ENCODE assay signal across 8 cellular contexts in the genomic region with DNA sequence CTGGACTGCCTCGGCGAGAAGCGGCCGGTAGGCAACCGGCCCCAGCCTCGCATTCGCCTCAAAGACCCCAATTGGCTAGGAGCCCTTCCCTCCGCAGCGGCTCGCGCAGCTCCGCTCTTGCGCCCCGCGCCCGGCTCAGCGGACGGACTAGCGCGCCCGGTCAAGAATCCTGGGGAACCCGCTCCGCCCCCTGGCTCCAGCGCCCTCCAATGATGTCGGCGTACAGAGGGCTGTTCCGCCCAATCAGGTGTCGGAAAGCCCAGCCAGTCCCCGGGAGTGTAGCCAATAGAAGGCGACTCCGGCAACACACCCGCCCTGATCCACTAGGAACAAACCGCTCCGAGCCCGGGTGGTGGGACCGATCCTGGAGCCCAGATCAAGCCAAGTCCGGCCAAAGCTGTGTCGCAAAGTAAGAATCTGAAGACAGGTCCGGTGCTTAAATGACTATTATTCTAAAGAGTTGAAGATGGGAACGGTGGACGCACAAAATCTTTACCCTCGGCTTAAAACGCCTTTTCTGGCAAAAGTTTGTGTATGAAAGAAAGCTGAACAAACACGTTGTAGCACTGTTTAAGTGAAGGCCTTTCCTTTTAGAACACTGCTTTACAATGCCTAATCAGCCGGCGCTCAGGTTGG.
DNase-seq lines count a peak whose midpoint lies in the region; ATAC-seq and TF ChIP-seq lines count a peak whose summit lies in the region.

No MANE protein-coding gene starts in this region.

- peaks cover 15% of the 10 kb centered on the region for H3K36me3 ChIP-seq in RWPE2 (ENCODE audit: low read depth)
- peaks cover 0 to 5% (median 0%) of the 10 kb centered on the region in 6 donors for H3K36me3 ChIP-seq in spleen

- intact Hi-C loops in dorsolateral prefrontal cortex (cut with DNase I) (no loop called here), spleen (cut with DNase I; ENCODE audit: low total_unique reads) (no loop called here)

- H3K9me3 ChIP-seq in RWPE2 (ENCODE audit: severe bottlenecking), result no peaks in the 10 kb centered on the region
- H3K9me3 ChIP-seq in spleen, result no peaks in the 10 kb centered on the region

- H3K4me3 ChIP-seq in RWPE2 (ENCODE audit: severe bottlenecking) (peak overlapping the region; percentile 80), dorsolateral prefrontal cortex (peak overlapping the region; percentile 53 to 98 (median 89)), spleen (peak overlapping the region; percentile 51 to 85 (median 70))

- H3K27ac ChIP-seq in RWPE2 (ENCODE audit: poor library complexity, severe bottlenecking) (peak overlapping the region; percentile 37), dorsolateral prefrontal cortex (peak overlapping the region in 58 of 59 donors; percentile 12 to 98 (median 91)), spleen (peak overlapping the region; percentile 67 to 96 (median 90))

- peak in 1 of 3 donors; percentile 74 for TF ChIP-seq POLR2A in spleen (IDR thresholded peaks at IDR 0.05)

- TF ChIP-seq CTCF in RWPE2 (IDR thresholded peaks at IDR 0.05; ENCODE audit: poor library complexity, severe bottlenecking), result no peak
- TF ChIP-seq CTCF in dorsolateral prefrontal cortex (IDR thresholded peaks at IDR 0.05 in 54 of 56, conservative IDR thresholded peaks at IDR 0.05 in 2 of 56; ENCODE audit: low read depth in 1 of 56, partially characterized antibody in 56 of 56), result peak in 37 of 56 donors; percentile 12 to 55 (median 35)
- TF ChIP-seq CTCF in spleen (IDR thresholded peaks at IDR 0.05 in 8 of 11, conservative IDR thresholded peaks at IDR 0.05 in 3 of 11), result peak in 1 of 11 experiments; percentile 15

- H3K27me3 ChIP-seq in RWPE2 (ENCODE audit: insufficient read depth, poor library complexity, severe bottlenecking) (no peaks in the 10 kb centered on the region), dorsolateral prefrontal cortex (peaks cover 0 to 5% (median 0%) of the 10 kb centered on the region in 45 donors), spleen (replicated peaks in 1 of 7) (peaks cover 0 to 72% (median 20%) of the 10 kb centered on the region in 7 donors)

- peak; percentile 68 to 97 (median 95) for DNase-seq in C1 segment of cervical spinal cord (lab: John Stamatoyannopoulos, UW)
- peak; percentile 95 for DNase-seq in RWPE2 (ENCODE audit: low spot score)
- DNase-seq in dorsolateral prefrontal cortex, result peak; percentile 92 to 98 (median 97)
- peak; percentile 98 for DNase-seq in kidney tubule cell (ENCODE audit: low spot score)
- DNase-seq in spleen, result peak; percentile 90
- DNase-seq in NCI-H187 (lab: John Stamatoyannopoulos, UW), result no peak

- peaks cover 12% of the 10 kb centered on the region for H3K4me1 ChIP-seq in RWPE2 (ENCODE audit: insufficient read depth, poor library complexity, severe bottlenecking)
- peaks cover 0 to 32% (median 10%) of the 10 kb centered on the region in 6 donors for H3K4me1 ChIP-seq in spleen

- WGBS in spleen, 5 donors, result 9 to 16% (median 10%) methylated on average over 35 to 46 of the region's 46 CpGs

- ATAC-seq in GM19035 (IDR thresholded peaks at IDR 0.05; ENCODE audit: unreplicated experiment) (peak; percentile 98), HG03457 (IDR thresholded peaks at IDR 0.05; ENCODE audit: unreplicated experiment) (peak; percentile 71), RWPE2 (ENCODE audit: low read depth) (peak; percentile 99)

Comparison
In these comparisons a context has a peak if more than half of its experiments do, and no peak if none do; other contexts are left out.
1. DNase-seq: peak in C1 segment of cervical spinal cord (14 of 14), RWPE2 (single experiment), dorsolateral prefrontal cortex (10 of 10), kidney tubule cell (single experiment) and spleen (single experiment); none in NCI-H187 (0 of 2).
2. H3K27ac ChIP-seq: peak in every context shown above with its lines; median percentile 91 in dorsolateral prefrontal cortex; 90 in spleen; 37 in RWPE2.
3. Peak in every context shown above with its lines, with median percentiles within 50 percentile points of each other: ATAC-seq and H3K4me3 ChIP-seq.